In genomic region chr10:24784061-24784460, GRCh38 we compare ENCODE assay signal across 14 cellular contexts.
"Had no signal": no experiment of that assay in that cellular context is flagged by ENCODE, and none has a peak within 500 bp of the region (broad histone marks: within the 10 kb centered on the region; RNA-seq: fewer than 3 reads in every experiment).

No MANE protein-coding gene starts in this region.

- ATAC-seq: activated CD4-positive, CD25-positive, alpha-beta regulatory T cell treated with anti-CD3 and anti-CD28 coated beads, Interleukin-2, amount 50 U/mL, for 24 hours; lower lobe of right lung; mucosa of descending colon; natural killer cell treated with Interleukin-12 subunit alpha and Interleukin-12 subunit beta and Interleukin-15 and Interleukin-18, amount 100 ng/mL, for 72 hours; stimulated activated naive CD8-positive, alpha-beta T cell treated with anti-CD3 and anti-CD28 coated beads, Interleukin-15, Interleukin-2, amounts not matched to agents 100 U/mL and 50 U/mL, for 24 hours had no signal

- H3K4me3 ChIP-seq: esophagus squamous epithelium, lower lobe of right lung, mucosa of descending colon had no signal

- H3K9me3 ChIP-seq: esophagus squamous epithelium, lower lobe of right lung, mucosa of descending colon had no signal

- H3K27ac ChIP-seq: esophagus squamous epithelium, foreskin keratinocyte, lower lobe of right lung had no signal

- H3K36me3 Mint-ChIP-seq: activated naive CD4-positive, alpha-beta T cell treated with anti-CD3 and anti-CD28 coated beads, Interleukin-2, amount 10 ng/mL, durations not matched to agents 7 days and 5 days; natural killer cell treated with Interleukin-12 subunit alpha and Interleukin-12 subunit beta and Interleukin-15 and Interleukin-18, amount 100 ng/mL, for 72 hours had no signal

- H3K4me1 Mint-ChIP-seq: activated naive CD4-positive, alpha-beta T cell treated with anti-CD3 and anti-CD28 coated beads, Interleukin-2, amount 10 ng/mL, durations not matched to agents 7 days and 5 days had no signal

- H3K4me1 ChIP-seq: esophagus squamous epithelium, foreskin keratinocyte, lower lobe of right lung had no signal

- H3K27me3 Mint-ChIP-seq: activated naive CD4-positive, alpha-beta T cell treated with anti-CD3 and anti-CD28 coated beads, Interleukin-2, amount 10 ng/mL, durations not matched to agents 7 days and 5 days had no signal

- H3K36me3 ChIP-seq: esophagus squamous epithelium, lower lobe of right lung had no signal

- H3K4me3 Mint-ChIP-seq: activated naive CD4-positive, alpha-beta T cell treated with anti-CD3 and anti-CD28 coated beads, Interleukin-2, amount 10 ng/mL, durations not matched to agents 7 days and 5 days; brain; natural killer cell treated with Interleukin-12 subunit alpha and Interleukin-12 subunit beta and Interleukin-15 and Interleukin-18, amount 100 ng/mL, for 72 hours; T-helper 2 cell treated with Interferon-gamma antibody and Interleukin-4, amounts not matched to agents 5 μg/mL and 100 μg/mL, for 36 hours had no signal

- H3K27me3 ChIP-seq: esophagus squamous epithelium, foreskin keratinocyte had no signal

- H3K27ac Mint-ChIP-seq: activated naive CD4-positive, alpha-beta T cell treated with anti-CD3 and anti-CD28 coated beads, Interleukin-2, amount 10 ng/mL, durations not matched to agents 7 days and 5 days; activated T-helper 2 cell treated with anti-CD3 and anti-CD28 coated beads, Interferon-gamma antibody, Interleukin-2, Interleukin-4, amounts not matched to agents 10 μg/mL and 5 μg/mL and 100 μg/mL, durations not matched to agents 14 hours and 24 hours and 36 hours; natural killer cell treated with Interleukin-12 subunit alpha and Interleukin-12 subunit beta and Interleukin-15 and Interleukin-18, amount 100 ng/mL, for 72 hours; T-helper 2 cell treated with Interferon-gamma antibody and Interleukin-4, amounts not matched to agents 5 μg/mL and 100 μg/mL, for 36 hours had no signal

- DNase-seq: activated naive CD4-positive, alpha-beta T cell treated with anti-CD3 and anti-CD28 coated beads, Interleukin-2, amount 10 ng/mL, durations not matched to agents 7 days and 5 days; esophagus squamous epithelium; foreskin keratinocyte; lower lobe of right lung; mucosa of descending colon; stimulated activated CD4-positive, alpha-beta T cell treated with anti-CD3 and anti-CD28 coated beads, Interleukin-4, amount 100 ng/mL, for 1 hour; stimulated activated CD8-positive, alpha-beta memory T cell treated with anti-CD3 and anti-CD28 coated beads, Interleukin-4, amount 100 ng/mL, for 48 hours; stimulated activated naive CD8-positive, alpha-beta T cell treated with anti-CD3 and anti-CD28 coated beads, Interleukin-15, Interleukin-2, amounts not matched to agents 100 U/mL and 50 U/mL, for 24 hours; SW 1271 had no signal

- H3K9me3 Mint-ChIP-seq: activated T-helper 2 cell treated with anti-CD3 and anti-CD28 coated beads, Interferon-gamma antibody, Interleukin-2, Interleukin-4, amounts not matched to agents 10 μg/mL and 5 μg/mL and 100 μg/mL, durations not matched to agents 14 hours and 24 hours and 36 hours; T-helper 2 cell treated with Interferon-gamma antibody and Interleukin-4, amounts not matched to agents 5 μg/mL and 100 μg/mL, for 36 hours had no signal
